14 cellular contexts compared by ENCODE assay signal in the genomic region with DNA sequence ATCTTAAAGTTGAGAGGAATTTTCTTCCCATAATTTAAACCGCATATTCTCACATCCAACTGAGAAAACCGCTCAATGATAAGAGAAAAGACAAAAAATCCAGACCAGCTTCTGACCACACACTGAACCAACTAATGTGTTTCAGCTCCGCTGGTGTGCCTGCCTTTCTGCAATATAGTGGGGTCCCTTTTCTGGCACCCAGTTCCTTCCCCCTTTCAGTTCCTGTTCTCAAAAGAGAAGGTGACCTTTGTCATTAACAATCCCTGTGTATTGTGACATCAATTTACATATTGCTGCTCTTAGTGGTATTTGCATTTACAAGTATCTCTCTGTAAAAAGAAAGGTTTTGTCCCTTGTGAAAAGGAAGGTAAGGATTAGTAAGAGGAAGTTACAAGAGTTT. TPM values are rescaled to one million over a fixed set of nuclear protein-coding genes. Genes with fewer than 3 reads are reported as not detected.
DNase-seq lines count a peak whose midpoint lies in the region; ATAC-seq, FAIRE-seq and TF ChIP-seq lines count a peak whose summit lies in the region.
"Had no signal": no experiment of that assay in that cellular context is flagged by ENCODE, and none has a peak within 500 bp of the region (broad histone marks: within the 10 kb centered on the region; RNA-seq: fewer than 3 reads in every experiment).

No MANE protein-coding gene starts in this region.

- H3K4me2 ChIP-seq in GM12878 (ENCODE audit: control insufficient read depth, insufficient read depth) (peak overlapping the region; percentile 31), PC-3 (ENCODE audit: low read length) (no peak overlapping the region)
- H3K4me2 ChIP-seq: hepatocyte had no signal

- peak; percentile 41 for FAIRE-seq in GM12878 (lab: Jason Lieb, UNC)

- peak; percentile 65 for DNase-seq in GM12878 (ENCODE audit: low read depth, low spot score)
- no peak for DNase-seq in NCI-H2227 (lab: John Stamatoyannopoulos, UW; ENCODE audit: unreplicated experiment)
- no peak for DNase-seq in PC-3
- DNase-seq in Ammon's horn (ENCODE audit: low spot score), result no peak
- DNase-seq in tibial nerve (ENCODE audit: low spot score in 2 of 2), result no peak
- DNase-seq: activated naive CD4-positive, alpha-beta T cell treated with Interleukin-2 at 50 U/mL for 16 hours; CD4-positive, CD25-positive, alpha-beta regulatory T cell; NCI-H82 had no signal

- H3F3A ChIP-seq in PC-3 (ENCODE audit: low read length, unreplicated experiment), result no peaks in the 10 kb centered on the region

- H3K9me3 ChIP-seq in GM12878 (replicated peaks; ENCODE audit: control insufficient read depth, insufficient read depth, low read length), result no peaks in the 10 kb centered on the region
- H3K9me3 ChIP-seq in PC-3 (ENCODE audit: low read length), result no peaks in the 10 kb centered on the region
- no peaks in the 10 kb centered on the region for H3K9me3 ChIP-seq in tibial nerve
- H3K9me3 ChIP-seq: suprapubic skin had no signal

- H3K36me3 ChIP-seq in GM12878 (ENCODE audit: control insufficient read depth in 2 of 2, insufficient read depth in 2 of 2, low read length in 1 of 2) (no peaks in the 10 kb centered on the region), PC-3 (ENCODE audit: low read depth, low read length) (no peaks in the 10 kb centered on the region), tibial nerve (no peaks in the 10 kb centered on the region)
- H3K36me3 ChIP-seq: suprapubic skin had no signal

- H2AFZ ChIP-seq in GM12878 (ENCODE audit: control insufficient read depth, low read depth, low read length), result no peak overlapping the region
- no peak overlapping the region for H2AFZ ChIP-seq in PC-3 (ENCODE audit: low read length)
- H2AFZ ChIP-seq: hepatocyte had no signal

- TF ChIP-seq CTCF in GM12878 (IDR thresholded peaks at IDR 0.05 in 2 of 3, conservative IDR thresholded peaks at IDR 0.05 in 1 of 3; ENCODE audit: control insufficient read depth in 2 of 3, extremely low read depth in 1 of 3, insufficient read depth in 1 of 3, low read depth in 3 of 3, low read length in 3 of 3) (no peak), PC-3 (conservative IDR thresholded peaks at IDR 0.05; ENCODE audit: low read depth, low read length) (no peak), tibial nerve (IDR thresholded peaks at IDR 0.05) (no peak)

- RAD21 ChIA-PET in GM12878 (lab: Charles Lee; ENCODE audit: unreplicated experiment), result interaction anchor here (0.9 to 2.9 kb wide), 4 partner anchors 8 to 47 kb away, joined by 3 to 22 read pairs (median 8); no protein-coding TSS in a partner anchor

- TF ChIP-seq POLR2A in GM12878 (IDR thresholded peaks at IDR 0.05; ENCODE audit: low read depth, low read length) (no peak), tibial nerve (IDR thresholded peaks at IDR 0.05) (no peak)

- H4K20me1 ChIP-seq in GM12878 (ENCODE audit: control insufficient read depth, insufficient read depth), result no peaks in the 10 kb centered on the region
- no peaks in the 10 kb centered on the region for H4K20me1 ChIP-seq in PC-3 (ENCODE audit: low read length)

- in situ Hi-C loops in GM12878 (cut with MboI), result no loop called here

- TF ChIP-seq RAD21 in GM12878 (IDR thresholded peaks at IDR 0.05; ENCODE audit: insufficient read depth, low read depth, low read length), result no peak

- ATAC-seq in GM18508 (IDR thresholded peaks at IDR 0.05; ENCODE audit: insufficient read depth, unreplicated experiment), result peak; percentile 92
- ATAC-seq in GM21528 (IDR thresholded peaks at IDR 0.05; ENCODE audit: low FRiP score, unreplicated experiment), result peak; percentile 91
- peak; percentile 95 for ATAC-seq in HG03432 (IDR thresholded peaks at IDR 0.05; ENCODE audit: unreplicated experiment)
- ATAC-seq in GM12878, result peak; percentile 96
- no peak for ATAC-seq in PC-3

- CTCF ChIA-PET in GM12878 (lab: Yijun Ruan, JAX), result interaction anchor here (2.0 to 2.1 kb wide), 2 partner anchors 8 to 15 kb away, joined by 6 to 7 read pairs; no protein-coding TSS in a partner anchor
- CTCF ChIA-PET in PC-3 (lab: Charles Lee), result no interaction called here

- peaks cover 19% of the 10 kb centered on the region for H3K4me1 ChIP-seq in GM12878 (ENCODE audit: control insufficient read depth, insufficient read depth, low read length)
- no peaks in the 10 kb centered on the region for H3K4me1 ChIP-seq in PC-3 (ENCODE audit: insufficient read depth, low read length)
- no peaks in the 10 kb centered on the region for H3K4me1 ChIP-seq in tibial nerve
- H3K4me1 ChIP-seq: suprapubic skin had no signal

- H3K9me2 ChIP-seq in PC-3 (replicated peaks; ENCODE audit: low read length), result no peaks in the 10 kb centered on the region

- TF ChIP-seq EP300 in GM12878 (IDR thresholded peaks at IDR 0.05; ENCODE audit: borderline replicate concordance in 1 of 2, control insufficient read depth in 1 of 2, low read depth in 2 of 2, low read length in 2 of 2) (0 out of 4 replicates have a peak, but pooled peaks of 1 of the 2 experiments have one; percentile 14), tibial nerve (IDR thresholded peaks at IDR 0.05) (no peak)

- POLR2A ChIA-PET in GM12878 (lab: Charles Lee) (interaction anchor here (1.5 kb wide), 1 partner anchor 8 kb away, joined by 9 read pairs; no protein-coding TSS in a partner anchor), PC-3 (lab: Charles Lee; ENCODE audit: unreplicated experiment) (no interaction called here)

- H3K27ac ChIP-seq in GM12878 (ENCODE audit: control insufficient read depth, insufficient read depth) (no peak overlapping the region; the same call in 1 of the 2 replicates), PC-3 (ENCODE audit: low read length) (no peak overlapping the region), tibial nerve (no peak overlapping the region)
- H3K27ac ChIP-seq: hepatocyte, suprapubic skin, VCaP had no signal

- H3K79me2 ChIP-seq in GM12878 (ENCODE audit: control insufficient read depth, insufficient read depth, low read length) (no peaks in the 10 kb centered on the region), PC-3 (ENCODE audit: low read length) (no peaks in the 10 kb centered on the region)
- H3K79me2 ChIP-seq: hepatocyte had no signal

- BruUV-seq in GM12878 (replicated peaks; lab: Mats Ljungman, UMichigan), result no TSS peak
- no TSS peak for BruUV-seq in PC-3 (replicated peaks; lab: Mats Ljungman, UMichigan)

- SMC1A ChIA-PET in GM12878 (lab: Charles Lee; ENCODE audit: uncharacterized antibody, unreplicated experiment), result interaction anchor here (0.8 to 3.3 kb wide), 6 partner anchors 10 to 46 kb away, joined by 3 to 18 read pairs (median 8); no protein-coding TSS in a partner anchor

- H3K27me3 ChIP-seq in GM12878 (replicated peaks in 1 of 2; ENCODE audit: control insufficient read depth in 2 of 2, insufficient read depth in 2 of 2, low read length in 1 of 2), result no peaks in the 10 kb centered on the region; a peak in 1 of 4 replicates
- peaks cover 98% of the 10 kb centered on the region for H3K27me3 ChIP-seq in PC-3 (ENCODE audit: low read length)
- no peaks in the 10 kb centered on the region for H3K27me3 ChIP-seq in tibial nerve
- H3K27me3 ChIP-seq: suprapubic skin had no signal

- 25% methylated on average over 3 of the region's 3 CpGs for WGBS in GM12878 (ENCODE audit: insufficient coverage, insufficient replicate concordance, low lambda C conversion rate, missing lambda C conversion rate)
- WGBS in tibial nerve, 2 donors, result 71 to 84% methylated on average over 3 of the region's 3 CpGs

- intact Hi-C loops in GM12878 (cut with micrococcal nuclease; ENCODE audit: unreplicated experiment) (no loop called here), PC-3 (cut with micrococcal nuclease) (no loop called here)

- H3K9ac ChIP-seq in GM12878 (ENCODE audit: control insufficient read depth, insufficient read depth, low read length), result no peak overlapping the region
- no peak overlapping the region for H3K9ac ChIP-seq in PC-3 (ENCODE audit: low read length)

- 0 out of 2 replicates have a peak overlapping the region, but pooled peaks have one; percentile 36 for H3K4me3 ChIP-seq in GM12878
- H3K4me3 ChIP-seq in PC-3 (ENCODE audit: low read length), result no peak overlapping the region
- H3K4me3 ChIP-seq in tibial nerve, result no peak overlapping the region
- H3K4me3 ChIP-seq: hepatocyte, suprapubic skin had no signal

TF ChIP-seq in GM12878, 131 proteins besides CTCF, POLR2A, EP300 and RAD21 (continues in another document):
- peak; percentile 83 for TF ChIP-seq MTA2 (IDR thresholded peaks at IDR 0.05; ENCODE audit: low read depth)
- TF ChIP-seq NR2F1 (conservative IDR thresholded peaks at IDR 0.05), result peak; percentile 91
- TF ChIP-seq IRF4 (IDR thresholded peaks at IDR 0.05; ENCODE audit: low read depth, low read length), result 0 out of 2 replicates have a peak, but pooled peaks have one; percentile 25

RNA-seq across cellular contexts. Expression of a gene that starts 1.3 kb away (rescaled TPM):
- total RNA-seq in GM12878 (2013; cell fraction: nucleolus; rRNA removed), result 0.21 TPM in 1 of 2 replicates, not detected in the other
- total RNA-seq in GM12878 (2014; rRNA removed), result not detected in 2 replicates
- total RNA-seq in GM12878 (2014; rRNA removed; fragmentation: Illumina TruSeq; extraction: Trizol), result not detected in 2 replicates
- not detected in 2 replicates for total RNA-seq in GM12878 (2021)
- not detected for polyA plus RNA-seq in GM12878 (2011; ENCODE audit: low read depth)
- polyA plus RNA-seq in GM12878 (2011; rRNA removed), result 0.05 and 0.09 TPM in 2 replicates
- not detected in 2 replicates for polyA plus RNA-seq in GM12878 (2011; cell fraction: cytosol; rRNA removed)
- not detected in 2 replicates for polyA plus RNA-seq in GM12878 (2011; cell fraction: nucleus; rRNA removed)
- not detected in 2 replicates for polyA plus RNA-seq in GM12878 (2012)
- not detected in 2 replicates for polyA plus RNA-seq in GM12878 (2014; fragmentation: Illumina TruSeq; extraction: Trizol)
- not detected for polyA plus RNA-seq in GM12878 (2014; fragmentation: Nextera tagmentation; extraction: Ambion mirVana)
- not detected in 2 replicates for polyA plus RNA-seq in GM12878 (2014; rRNA removed)
- under 1 TPM; 0.19 to 0.28 TPM for polyA plus RNA-seq in GM12878 (2016; fragmentation: Nextera tagmentation; extraction: Ambion mirVana)
- polyA minus RNA-seq in GM12878 (2011; rRNA and poly(A)+ RNA removed), result 0.10 TPM in 1 of 2 replicates, not detected in the other
- polyA minus RNA-seq in GM12878 (2011; cell fraction: cytosol; rRNA and poly(A)+ RNA removed), result not detected in 2 replicates
- 0.19 and 0.24 TPM in 2 replicates for polyA minus RNA-seq in GM12878 (2011; cell fraction: nucleus; rRNA and poly(A)+ RNA removed)
- not detected in 2 replicates for total RNA-seq in PC-3 (2014; rRNA removed)
- total RNA-seq in tibial nerve, result under 1 TPM in 1 of 4 donors, not detected in 3; 0.30 TPM
- total RNA-seq: CD4-positive, CD25-positive, alpha-beta regulatory T cell; hepatocyte; suprapubic skin had no signal
- polyA plus RNA-seq: CD4-positive, CD25-positive, alpha-beta regulatory T cell; hepatocyte had no signal
